8 cellular contexts compared by ENCODE assay signal in genomic region chr15:67520976-67521769, GRCh38. TPM values are rescaled to one million over a fixed set of nuclear protein-coding genes. Genes with fewer than 3 reads are reported as not detected.
DNase-seq lines count a peak whose midpoint lies in the region; ATAC-seq and TF ChIP-seq lines count a peak whose summit lies in the region.

C15orf61 (plus strand) TSS chr15:67521131; CDS start chr15:67521249, 118 bp downstream.

- H3K9me3 ChIP-seq in MG63 (no peaks in the 10 kb centered on the region), SK-N-SH (no peaks in the 10 kb centered on the region), ovary (no peaks in the 10 kb centered on the region), thymus (ENCODE audit: control insufficient read depth) (no peaks in the 10 kb centered on the region)

- no peaks in the 10 kb centered on the region for H4K20me1 ChIP-seq in SK-N-SH (ENCODE audit: insufficient read depth)

- peaks cover 5 to 11% of the 10 kb centered on the region in 2 donors for H3K36me3 Mint-ChIP-seq in activated naive CD4-positive, alpha-beta T cell treated with anti-CD3 and anti-CD28 coated beads, Interleukin-2, amount 50 U/mL, for 72 hours

- intact Hi-C loops in head of caudate nucleus (cut with DNase I) = loop anchor here (2.0 to 5.0 kb wide), 2 partner anchors 22 to 311 kb away; partner anchors contain the start of gene MAP2K5
- intact Hi-C loops in ovary (cut with DNase I) = loop anchor here in 1 of 4 donors (5.0 kb wide), 1 partner anchor 316 kb away; no protein-coding TSS in a partner anchor

- H3K9me3 Mint-ChIP-seq in activated naive CD4-positive, alpha-beta T cell treated with anti-CD3 and anti-CD28 coated beads, Interleukin-2, amount 50 U/mL, for 72 hours = no peaks in the 10 kb centered on the region

- H3K79me2 ChIP-seq in SK-N-SH (ENCODE audit: insufficient read depth) = peaks cover 48% of the 10 kb centered on the region

- peak within 1 kb of the TSS; percentile 90 for H3K4me2 ChIP-seq in SK-N-SH

- no peaks in the 10 kb centered on the region for H3K9me2 ChIP-seq in SK-N-SH

- H3K4me3 ChIP-seq in MG63 (peak within 1 kb of the TSS; percentile 74), SK-N-SH (ENCODE audit: low read depth in 2 of 2, low read length in 1 of 2) (peak within 1 kb of the TSS; percentile 82), ovary (peak within 1 kb of the TSS; percentile 89), thymus (ENCODE audit: low read length) (peak within 1 kb of the TSS; percentile 77)

- peak within 1 kb of the TSS; percentile 97 for H3K27ac Mint-ChIP-seq in activated naive CD4-positive, alpha-beta T cell treated with anti-CD3 and anti-CD28 coated beads, Interleukin-2, amount 50 U/mL, for 72 hours

- WGBS in SK-N-SH (ENCODE audit: low lambda C conversion rate) = 0% methylated on average over 5 of the region's 97 CpGs
- WGBS in ovary, 3 donors = 0% methylated on average over 76 to 97 of the region's 97 CpGs
- under 1% methylated on average over 97 of the region's 97 CpGs for WGBS in thymus

- DNase-seq in GM10266 (ENCODE audit: extremely low spot score) (peak; percentile 95), HCEC 1CT (peak; percentile 66), MG63 (peak; percentile 84), SK-N-SH (peak; percentile 97), head of caudate nucleus (peak; percentile 57 to 93 (median 86)), ovary (peak; percentile 84 to 91 (median 90))
- peak; percentile 87 to 92 for DNase-seq in activated naive CD4-positive, alpha-beta T cell treated with anti-CD3 and anti-CD28 coated beads, Interleukin-2, amount 50 U/mL, for 72 hours (ENCODE audit: low spot score in 2 of 2)

- peak within 1 kb of the TSS; percentile 90 to 93 for H3K27ac ChIP-seq in SK-N-SH (ENCODE audit: low read depth in 2 of 2, low read length in 1 of 2)
- H3K27ac ChIP-seq in ovary = peak within 1 kb of the TSS; percentile 88 to 92
- H3K27ac ChIP-seq in thymus (ENCODE audit: low read depth) = peak within 1 kb of the TSS; percentile 86

- H2AFZ ChIP-seq in SK-N-SH (ENCODE audit: low read depth) = peak within 1 kb of the TSS; percentile 92

- H3K27me3 ChIP-seq in MG63 (no peaks in the 10 kb centered on the region), SK-N-SH (ENCODE audit: insufficient read depth) (no peaks in the 10 kb centered on the region), ovary (no peaks in the 10 kb centered on the region), thymus (ENCODE audit: control insufficient read depth, insufficient read depth) (no peaks in the 10 kb centered on the region)

- POLR2A ChIA-PET in SK-N-SH (lab: Yijun Ruan, JAX) = interaction anchor here (0.6 to 1.6 kb wide), 6 partner anchors 20 to 312 kb away, joined by 3 to 5 read pairs (median 3); partner anchors contain the start of gene MAP2K5

- H3F3A ChIP-seq in SK-N-SH (replicated peaks; ENCODE audit: insufficient read depth) = peaks cover 12% of the 10 kb centered on the region

- TF ChIP-seq EP300 in SK-N-SH (IDR thresholded peaks at IDR 0.05; ENCODE audit: borderline replicate concordance in 1 of 2, low read depth in 1 of 2, low read length in 1 of 2) (no peak), ovary (IDR thresholded peaks at IDR 0.05) (no peak)

- H3K9ac ChIP-seq in SK-N-SH = peak within 1 kb of the TSS; percentile 80

- ATAC-seq in activated naive CD4-positive, alpha-beta T cell treated with anti-CD3 and anti-CD28 coated beads, Interleukin-2, amount 50 U/mL, for 72 hours = peak; percentile 86 to 90

- H3K36me3 ChIP-seq in MG63 = peaks cover 6% of the 10 kb centered on the region
- peaks cover 0 to under 1% of the 10 kb centered on the region in 2 experiments for H3K36me3 ChIP-seq in SK-N-SH (replicated peaks in 1 of 2; ENCODE audit: control insufficient read depth in 1 of 2, insufficient read depth in 2 of 2, low read length in 1 of 2)
- no peaks in the 10 kb centered on the region for H3K36me3 ChIP-seq in ovary
- no peaks in the 10 kb centered on the region for H3K36me3 ChIP-seq in thymus (ENCODE audit: control insufficient read depth, insufficient read depth)

- peak; percentile 71 for TF ChIP-seq POLR2A in ovary (IDR thresholded peaks at IDR 0.05)

- TF ChIP-seq CTCF in GM10266 (IDR thresholded peaks at IDR 0.05; ENCODE audit: control insufficient read depth, insufficient read depth, low read depth, missing control alignments) (peak; percentile 22), SK-N-SH (IDR thresholded peaks at IDR 0.05) (0 out of 2 replicates have a peak, but pooled peaks have one; percentile 13), ovary (IDR thresholded peaks at IDR 0.05) (peak in 1 of 3 donors; percentile 3)

- H3K4me1 ChIP-seq in SK-N-SH (ENCODE audit: control insufficient read depth in 1 of 2, insufficient read depth in 2 of 2, low read depth in 1 of 2, low read length in 1 of 2) (peaks cover 12 to 20% of the 10 kb centered on the region in 2 experiments; a peak in 3 of 4 replicates), ovary (ENCODE audit: insufficient read depth) (no peaks in the 10 kb centered on the region), thymus (ENCODE audit: control insufficient read depth, insufficient read depth, low read length) (peaks cover 7% of the 10 kb centered on the region)

- TF ChIP-seq RAD21 in SK-N-SH (IDR thresholded peaks at IDR 0.05; ENCODE audit: low read length) = no peak; the same call in 1 of the 2 replicates

- CTCF ChIA-PET in SK-N-SH (lab: Yijun Ruan, JAX) = interaction anchor here (0.9 to 1.8 kb wide), 10 partner anchors 9 to 574 kb away, joined by 3 to 5 read pairs (median 4); partner anchors contain the start of gene MAP2K5

TF ChIP-seq in SK-N-SH, 30 proteins besides CTCF, POLR2A, EP300 and RAD21 (continues in another document):
- TF ChIP-seq NRF1 (IDR thresholded peaks at IDR 0.05; ENCODE audit: low read depth, low read length) (peak; percentile 89), YY1 (IDR thresholded peaks at IDR 0.05; ENCODE audit: low read depth) (peak; percentile 27; the same call in 1 of the 2 replicates), TAF1 (IDR thresholded peaks at IDR 0.05; ENCODE audit: borderline replicate concordance, low read depth, low read length) (peak; percentile 6; the same call in 1 of the 2 replicates), POLR2AphosphoS5 (IDR thresholded peaks at IDR 0.05; ENCODE audit: low read depth, low read length) (peak; percentile 62), MXI1 (IDR thresholded peaks at IDR 0.05; ENCODE audit: low read depth, low read length) (peak; percentile 90), MAX (IDR thresholded peaks at IDR 0.05; ENCODE audit: low read depth) (peak; percentile 96), SMC3 (IDR thresholded peaks at IDR 0.05; ENCODE audit: low read depth, low read length) (no peak; the same call in 1 of the 2 replicates), USF1 (IDR thresholded peaks at IDR 0.05; ENCODE audit: borderline replicate concordance, low read depth) (peak; percentile 87), USF2 (IDR thresholded peaks at IDR 0.05; ENCODE audit: borderline replicate concordance, low read depth, low read length) (peak; percentile 46; the same call in 1 of the 2 replicates), GABPA (IDR thresholded peaks at IDR 0.05; ENCODE audit: low read depth) (no peak)
- TF ChIP-seq, protein P1, sequence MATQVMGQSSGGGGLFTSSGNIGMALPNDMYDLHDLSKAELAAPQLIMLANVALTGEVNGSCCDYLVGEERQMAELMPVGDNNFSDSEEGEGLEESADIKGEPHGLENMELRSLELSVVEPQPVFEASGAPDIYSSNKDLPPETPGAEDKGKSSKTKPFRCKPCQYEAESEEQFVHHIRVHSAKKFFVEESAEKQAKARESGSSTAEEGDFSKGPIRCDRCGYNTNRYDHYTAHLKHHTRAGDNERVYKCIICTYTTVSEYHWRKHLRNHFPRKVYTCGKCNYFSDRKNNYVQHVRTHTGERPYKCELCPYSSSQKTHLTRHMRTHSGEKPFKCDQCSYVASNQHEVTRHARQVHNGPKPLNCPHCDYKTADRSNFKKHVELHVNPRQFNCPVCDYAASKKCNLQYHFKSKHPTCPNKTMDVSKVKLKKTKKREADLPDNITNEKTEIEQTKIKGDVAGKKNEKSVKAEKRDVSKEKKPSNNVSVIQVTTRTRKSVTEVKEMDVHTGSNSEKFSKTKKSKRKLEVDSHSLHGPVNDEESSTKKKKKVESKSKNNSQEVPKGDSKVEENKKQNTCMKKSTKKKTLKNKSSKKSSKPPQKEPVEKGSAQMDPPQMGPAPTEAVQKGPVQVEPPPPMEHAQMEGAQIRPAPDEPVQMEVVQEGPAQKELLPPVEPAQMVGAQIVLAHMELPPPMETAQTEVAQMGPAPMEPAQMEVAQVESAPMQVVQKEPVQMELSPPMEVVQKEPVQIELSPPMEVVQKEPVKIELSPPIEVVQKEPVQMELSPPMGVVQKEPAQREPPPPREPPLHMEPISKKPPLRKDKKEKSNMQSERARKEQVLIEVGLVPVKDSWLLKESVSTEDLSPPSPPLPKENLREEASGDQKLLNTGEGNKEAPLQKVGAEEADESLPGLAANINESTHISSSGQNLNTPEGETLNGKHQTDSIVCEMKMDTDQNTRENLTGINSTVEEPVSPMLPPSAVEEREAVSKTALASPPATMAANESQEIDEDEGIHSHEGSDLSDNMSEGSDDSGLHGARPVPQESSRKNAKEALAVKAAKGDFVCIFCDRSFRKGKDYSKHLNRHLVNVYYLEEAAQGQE (IDR thresholded peaks at IDR 0.05; ENCODE audit: low read depth, low read length) = no peak

RNA-seq across cellular contexts. Expression of gene C15orf61, which starts in this region (rescaled TPM):
- total RNA-seq in MG63 (2014; rRNA removed; shearing (Covaris generic); ENCODE audit: low replicate concordance) = 5.9 and 11.6 TPM in 2 replicates
- polyA plus RNA-seq in SK-N-SH (2012; rRNA removed) (2.9 and 4.0 TPM in 2 replicates), ovary (1 to 10 TPM; 2.7 to 3.2 TPM), thymus (2.9 TPM)
- polyA plus RNA-seq in SK-N-SH (2012; cell fraction: cytosol; rRNA removed) = 3.7 and 4.3 TPM in 2 replicates
- 3.7 and 4.1 TPM in 2 replicates for polyA plus RNA-seq in SK-N-SH (2012; cell fraction: nucleus; rRNA removed)
- total RNA-seq in activated naive CD4-positive, alpha-beta T cell treated with anti-CD3 and anti-CD28 coated beads, Interleukin-2, amount 50 U/mL, for 72 hours = 1 to 10 TPM; 4.1 to 5.8 TPM
- 1 to 10 TPM; 5.6 to 7.8 (median 7.2) TPM for total RNA-seq in ovary

Comparison
In these comparisons a context has a peak if more than half of its experiments do, and no peak if none do; other contexts are left out.
1. Peak in every context shown above with its lines: DNase-seq, ATAC-seq, H3K4me3 ChIP-seq and H3K27ac ChIP-seq.